ENCODE assay signal across 2 cellular contexts in genomic region chr5:141945511-141946024, GRCh38.
TF ChIP-seq lines count a peak whose summit lies in the region.

No MANE protein-coding gene starts in this region.

TF ChIP-seq in HEK293, 187 proteins besides CTCF, POLR2A, EP300 and RAD21:
- TF ChIP-seq ZNF362 (tag by site-specific recombination; IDR thresholded peaks at IDR 0.05) (no peak), ZNF48 (tag by site-specific recombination; IDR thresholded peaks at IDR 0.05) (no peak), ZNF449 (tag by site-specific recombination; IDR thresholded peaks at IDR 0.05) (0 out of 2 replicates have a peak, but pooled peaks have one; percentile 55), ZNF280C (tag by site-specific recombination; IDR thresholded peaks at IDR 0.05) (no peak), ZBTB26 (tag by site-specific recombination; optimal IDR thresholded peaks at IDR 0.05) (no peak), ZNF623 (tag by site-specific recombination; IDR thresholded peaks at IDR 0.05) (no peak), HOXC10 (CRISPR knock-in tag; IDR thresholded peaks at IDR 0.05) (no peak), ZNF169 (tag by site-specific recombination; IDR thresholded peaks at IDR 0.05) (no peak), TSHZ1 (tag by site-specific recombination; IDR thresholded peaks at IDR 0.05; ENCODE audit: borderline replicate concordance) (no peak)
TF ChIP-seq in HEK293: peak in this region for 1.

TF ChIP-seq in H1, 55 proteins besides CTCF, POLR2A, EP300 and RAD21:
- peak; percentile 26; the same call in 1 of the 2 replicates for TF ChIP-seq E2F6 (IDR thresholded peaks at IDR 0.05)
- no peak for TF ChIP-seq CEBPB (IDR thresholded peaks at IDR 0.05; ENCODE audit: low read depth, low read length)
- 0 out of 2 replicates have a peak, but pooled peaks have one; percentile 20 for TF ChIP-seq TBP (IDR thresholded peaks at IDR 0.05; ENCODE audit: low read depth, low read length)
- peak; percentile 81 for TF ChIP-seq MAX (IDR thresholded peaks at IDR 0.05)
TF ChIP-seq in H1: peak in this region for 3.
